7 cellular contexts compared by ENCODE assay signal in the genomic region with DNA sequence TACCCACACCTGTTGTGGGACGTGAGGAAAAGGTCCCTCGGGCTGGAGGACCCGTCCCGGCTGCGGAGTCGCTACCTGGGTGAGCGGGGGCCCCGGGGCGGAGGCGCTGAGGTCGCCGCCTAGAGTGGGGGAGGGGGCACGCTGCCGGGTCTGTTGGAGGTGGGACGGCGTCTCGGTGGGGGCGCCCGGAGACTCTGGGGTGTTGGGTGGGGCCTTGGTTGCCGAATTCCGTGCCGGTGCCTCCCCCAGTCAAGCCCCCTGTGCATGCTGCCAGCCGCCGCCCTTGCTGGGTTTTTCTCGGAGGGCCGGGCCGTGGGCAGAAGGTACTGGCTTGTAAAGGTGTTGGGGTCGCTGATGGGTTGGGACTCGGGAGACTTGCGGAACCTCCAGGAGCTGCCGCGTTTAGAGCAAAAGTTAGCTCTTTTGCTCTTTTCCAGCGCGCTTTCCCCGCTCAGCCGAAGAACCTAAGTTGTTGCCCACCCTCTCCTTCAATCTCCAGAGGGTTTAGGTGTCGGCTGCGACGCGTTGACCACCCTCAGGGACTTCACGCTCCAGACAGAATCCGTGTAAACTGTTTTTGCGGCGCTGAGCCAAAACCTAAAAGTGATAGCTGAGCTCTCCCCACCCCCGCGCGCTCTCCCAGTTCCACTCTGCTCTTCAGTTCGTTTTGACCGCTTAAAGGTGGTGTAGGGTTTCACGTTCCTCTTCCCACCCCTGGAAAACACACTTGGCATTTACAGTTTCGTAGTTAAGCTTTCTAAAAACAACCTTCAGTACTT.
A peak's percentile ranks its signal among the peaks of the same experiment; 100 is the strongest.
DNase-seq lines count a peak whose midpoint lies in the region; ATAC-seq and TF ChIP-seq lines count a peak whose summit lies in the region.

A gene (minus strand): TSS at position 143 of the 779 bp plus-strand sequence. CDS start 1,231 bp downstream, outside the sequence.

- peak within 1 kb of the TSS; percentile 92 for H3K4me3 ChIP-seq in choroid plexus epithelial cell (ENCODE audit: low read depth, low read length)

- TF ChIP-seq CTCF in choroid plexus epithelial cell (conservative IDR thresholded peaks at IDR 0.05; ENCODE audit: low read depth, low read length) = no peak

- ATAC-seq in GM18505 (IDR thresholded peaks at IDR 0.05; ENCODE audit: unreplicated experiment) (peak; percentile 10), HG03045 (IDR thresholded peaks at IDR 0.05; ENCODE audit: unreplicated experiment) (peak; percentile 19)
- peak; percentile 6 to 7 for ATAC-seq in activated CD4-positive, CD25-positive, alpha-beta regulatory T cell treated with anti-CD3 and anti-CD28 coated beads, Interleukin-2, amount 50 U/mL, for 24 hours

- peak; percentile 53 for TF ChIP-seq POLR2A in GM18505 (IDR thresholded peaks at IDR 0.05; ENCODE audit: borderline replicate concordance, extremely low read depth, insufficient read depth, insufficient read length)

- no peaks in the 10 kb centered on the region for H3K27me3 ChIP-seq in layer of hippocampus (ENCODE audit: control insufficient read depth, insufficient read depth, low read length)

- DNase-seq in NCI-H226 (peak; percentile 55), choroid plexus epithelial cell (ENCODE audit: low read depth) (peak; percentile 85)
- peak; percentile 25 to 51 (median 38) for DNase-seq in stimulated activated CD4-positive, alpha-beta T cell treated with anti-CD3 and anti-CD28 coated beads, Interleukin-1b, Interleukin-23, amount 100 ng/mL, for 24 hours (ENCODE audit: low read depth in 4 of 4, low spot score in 1 of 4)

- peak within 1 kb of the TSS; percentile 99 for H3K27ac ChIP-seq in layer of hippocampus (ENCODE audit: low read depth, low read length)

Comparison
In these comparisons a context has a peak if more than half of its experiments do, and no peak if none do; other contexts are left out.
1. Peak in every context shown above with its lines: DNase-seq, ATAC-seq, H3K4me3 ChIP-seq and H3K27ac ChIP-seq.